14 cellular contexts compared by ENCODE assay signal in the genomic region with DNA sequence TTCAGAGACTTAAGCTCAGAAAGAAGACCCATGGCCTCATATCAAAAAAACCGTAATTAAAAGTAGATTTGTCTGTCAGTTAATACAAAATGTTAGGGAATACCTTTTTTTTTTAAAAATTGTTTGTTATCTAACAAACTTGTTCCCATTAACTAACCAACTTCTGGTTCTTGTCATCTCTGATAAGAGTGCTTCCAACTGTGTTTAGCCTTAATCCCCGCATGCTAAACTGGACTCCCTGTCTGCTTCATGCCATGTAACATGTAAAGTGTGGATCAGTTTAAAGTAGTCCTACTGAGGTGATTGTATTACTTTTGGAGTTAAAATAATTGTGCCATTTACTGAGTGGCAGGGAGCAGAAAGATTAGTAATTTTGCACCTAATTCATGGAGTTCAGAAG. TPM values are rescaled to one million over a fixed set of nuclear protein-coding genes. Genes with fewer than 3 reads are reported as not detected.
A peak's percentile ranks its signal among the peaks of the same experiment; 100 is the strongest.
DNase-seq lines count a peak whose midpoint lies in the region; ATAC-seq and TF ChIP-seq lines count a peak whose summit lies in the region.
"Had no signal": no experiment of that assay in that cellular context is flagged by ENCODE, and none has a peak within 500 bp of the region (broad histone marks: within the 10 kb centered on the region; RNA-seq: fewer than 3 reads in every experiment).

No MANE protein-coding gene starts in this region.

- no peak overlapping the region for H4K12ac ChIP-seq in trophoblast cell (ENCODE audit: low read depth, low read length)

- WGBS in mesendoderm (ENCODE audit: extremely low coverage, insufficient coverage, low lambda C conversion rate), result no CpG with 5 or more reads among the region's 2 CpGs
- no CpG with 5 or more reads among the region's 2 CpGs for WGBS in trophoblast cell (ENCODE audit: extremely low coverage, insufficient coverage, insufficient read length)

- H3K27me3 ChIP-seq in CD4-positive, CD25-positive, alpha-beta regulatory T cell (ENCODE audit: control insufficient read depth, insufficient read depth, low read length), result no peaks in the 10 kb centered on the region
- no peaks in the 10 kb centered on the region for H3K27me3 ChIP-seq in mesendoderm (ENCODE audit: insufficient read depth, low read length, poor library complexity)
- no peaks in the 10 kb centered on the region for H3K27me3 ChIP-seq in trophoblast cell (ENCODE audit: insufficient read depth, low read length)
- H3K27me3 ChIP-seq: body of pancreas had no signal

- no peak overlapping the region for H2AFZ ChIP-seq in trophoblast cell (ENCODE audit: insufficient read depth, low read length, poor library complexity)

- H3K79me1 ChIP-seq in mesendoderm (ENCODE audit: low read length) (peaks cover 3% of the 10 kb centered on the region), trophoblast cell (ENCODE audit: low read length) (peaks cover 6% of the 10 kb centered on the region)

- peaks cover 11% of the 10 kb centered on the region for H3K27me3 Mint-ChIP-seq in CD4-positive, CD25-positive, alpha-beta regulatory T cell
- H3K27me3 Mint-ChIP-seq in activated CD8-positive, alpha-beta T cell treated with anti-CD3 and anti-CD28 coated beads for 36 hours, result no peaks in the 10 kb centered on the region

- H3K36me3 Mint-ChIP-seq in CD4-positive, CD25-positive, alpha-beta regulatory T cell, result peaks cover 8% of the 10 kb centered on the region
- H3K36me3 Mint-ChIP-seq in activated CD8-positive, alpha-beta T cell treated with anti-CD3 and anti-CD28 coated beads for 36 hours (ENCODE audit: low read depth), result peaks cover 41% of the 10 kb centered on the region

- peak overlapping the region; percentile 48 for H3K27ac ChIP-seq in CD4-positive, CD25-positive, alpha-beta regulatory T cell (ENCODE audit: insufficient read depth, low read length, poor library complexity, severe bottlenecking)
- H3K27ac ChIP-seq in HEK293 (ENCODE audit: extremely low read depth, low read depth, low read length) (no peak overlapping the region), mesendoderm (ENCODE audit: low read depth, low read length) (no peak overlapping the region), trophoblast cell (ENCODE audit: low read depth, low read length) (no peak overlapping the region)

- H3K4me1 Mint-ChIP-seq in CD4-positive, CD25-positive, alpha-beta regulatory T cell, result peaks cover 34 to 90% (median 70%) of the 10 kb centered on the region in 4 donors
- H3K4me1 Mint-ChIP-seq in activated CD8-positive, alpha-beta T cell treated with anti-CD3 and anti-CD28 coated beads for 36 hours (ENCODE audit: low read depth), result peaks cover 78% of the 10 kb centered on the region

- peak overlapping the region; percentile 80 to 95 (median 83) for H3K4me3 Mint-ChIP-seq in CD4-positive, CD25-positive, alpha-beta regulatory T cell
- peak overlapping the region; percentile 55 for H3K4me3 Mint-ChIP-seq in activated CD8-positive, alpha-beta T cell treated with anti-CD3 and anti-CD28 coated beads for 36 hours

- no peaks in the 10 kb centered on the region for H3K9me3 ChIP-seq in CD4-positive, CD25-positive, alpha-beta regulatory T cell (ENCODE audit: control insufficient read depth in 2 of 2, low read length in 2 of 2)
- H3K9me3 ChIP-seq in HEK293 (ENCODE audit: control insufficient read depth, insufficient read depth, low read depth, low read length), result no peaks in the 10 kb centered on the region
- peaks cover 2% of the 10 kb centered on the region for H3K9me3 ChIP-seq in trophoblast cell (ENCODE audit: insufficient read depth, low read depth, low read length)
- H3K9me3 ChIP-seq: body of pancreas had no signal

- H2BK15ac ChIP-seq in mesendoderm (replicated peaks; ENCODE audit: low read depth), result no peak overlapping the region

- CTCF ChIA-PET in HEK293 (lab: Yijun Ruan, JAX), result interaction anchor here (0.6 to 2.0 kb wide), 7 partner anchors 53 to 926 kb away, joined by 3 to 5 read pairs (median 3); no protein-coding TSS in a partner anchor
- CTCF ChIA-PET in activated CD8-positive, alpha-beta T cell treated with anti-CD3 and anti-CD28 coated beads for 36 hours (lab: Charles Lee), result interaction anchor here (1.2 kb wide), 1 partner anchor 374 kb away, joined by 3 read pairs; no protein-coding TSS in a partner anchor

- no peak overlapping the region for H3K23ac ChIP-seq in mesendoderm (ENCODE audit: low read length)
- H3K23ac ChIP-seq in trophoblast cell (ENCODE audit: low read length), result no peak overlapping the region

- POLR2A ChIA-PET in HEK293 (lab: Yijun Ruan, JAX), result no interaction called here
- POLR2A ChIA-PET in activated CD8-positive, alpha-beta T cell treated with anti-CD3 and anti-CD28 coated beads for 36 hours (lab: Charles Lee), result interaction anchor here (0.7 to 2.9 kb wide), 2 partner anchors 15 to 517 kb away, joined by 5 to 9 read pairs; no protein-coding TSS in a partner anchor

- H4K91ac ChIP-seq in trophoblast cell (ENCODE audit: low read depth, low read length), result no peak overlapping the region

- no peak for TF ChIP-seq CTCF in HEK293 (tag by site-specific recombination; IDR thresholded peaks at IDR 0.05)
- no peak for TF ChIP-seq CTCF in activated CD8-positive, alpha-beta T cell treated with anti-CD3 and anti-CD28 coated beads for 36 hours (IDR thresholded peaks at IDR 0.05)

- H4K8ac ChIP-seq in mesendoderm (ENCODE audit: low read depth, low read length) (no peak overlapping the region), trophoblast cell (ENCODE audit: low read depth, low read length) (no peak overlapping the region)

- H3K4me1 ChIP-seq in CD4-positive, CD25-positive, alpha-beta regulatory T cell (ENCODE audit: control insufficient read depth, insufficient read depth, low read length, poor library complexity, severe bottlenecking), result peaks cover 56% of the 10 kb centered on the region
- H3K4me1 ChIP-seq in HEK293 (ENCODE audit: control insufficient read depth, insufficient read depth, low read length) (peaks cover 35% of the 10 kb centered on the region), mesendoderm (ENCODE audit: control insufficient read depth, low read depth, low read length) (peaks cover 23% of the 10 kb centered on the region), trophoblast cell (ENCODE audit: control insufficient read depth in 1 of 2, insufficient read depth in 2 of 2, low read length in 2 of 2) (peaks cover 12 to 14% of the 10 kb centered on the region in 2 experiments)

- no peak overlapping the region for H2BK120ac ChIP-seq in mesendoderm (ENCODE audit: low read depth, low read length)
- no peak overlapping the region for H2BK120ac ChIP-seq in trophoblast cell (ENCODE audit: insufficient read depth, low read length, poor library complexity)

- H3K14ac ChIP-seq in trophoblast cell (ENCODE audit: low read length), result no peak overlapping the region

- no peak overlapping the region for H3K18ac ChIP-seq in mesendoderm (ENCODE audit: low read length)
- H3K18ac ChIP-seq in trophoblast cell (ENCODE audit: low read length), result no peak overlapping the region

- H3K79me2 ChIP-seq in mesendoderm (ENCODE audit: control insufficient read depth, insufficient read depth, low read length) (peaks cover 89% of the 10 kb centered on the region), trophoblast cell (ENCODE audit: control insufficient read depth, insufficient read depth, low read length, poor library complexity) (peaks cover 16% of the 10 kb centered on the region)

- no peak overlapping the region for H2BK5ac ChIP-seq in mesendoderm (ENCODE audit: low read length)
- H2BK5ac ChIP-seq in trophoblast cell (ENCODE audit: low read depth, low read length, poor library complexity), result no peak overlapping the region

- no peak overlapping the region for H3K9ac ChIP-seq in mesendoderm (ENCODE audit: low read length)
- H3K9ac ChIP-seq in trophoblast cell (ENCODE audit: low read length), result no peak overlapping the region

- no peak overlapping the region for H2BK12ac ChIP-seq in trophoblast cell (ENCODE audit: low read length)

- ATAC-seq in CD4-positive, CD25-positive, alpha-beta regulatory T cell (ENCODE audit: low read depth in 2 of 2), result no peak
- no peak for ATAC-seq in activated CD8-positive, alpha-beta T cell treated with anti-CD3 and anti-CD28 coated beads for 36 hours
- ATAC-seq in GM18511 (IDR thresholded peaks at IDR 0.05; ENCODE audit: unreplicated experiment), result no peak
- ATAC-seq: Panc1, right cardiac atrium had no signal

- H3K36me3 ChIP-seq in CD4-positive, CD25-positive, alpha-beta regulatory T cell (ENCODE audit: control insufficient read depth, insufficient read depth, low read length), result no peaks in the 10 kb centered on the region
- H3K36me3 ChIP-seq in HEK293 (ENCODE audit: control insufficient read depth in 2 of 2, insufficient read depth in 1 of 2, low read length in 2 of 2), result no peaks in the 10 kb centered on the region; a peak in 1 of 3 replicates
- no peaks in the 10 kb centered on the region for H3K36me3 ChIP-seq in mesendoderm (ENCODE audit: control insufficient read depth, insufficient read depth, low read length)
- no peaks in the 10 kb centered on the region for H3K36me3 ChIP-seq in trophoblast cell (ENCODE audit: control insufficient read depth in 1 of 2, insufficient read depth in 2 of 2, low read length in 2 of 2)

- intact Hi-C loops in activated CD8-positive, alpha-beta T cell treated with anti-CD3 and anti-CD28 coated beads for 36 hours (cut with micrococcal nuclease), result loop anchor here (5.0 to 10.0 kb wide), 2 partner anchors 45 to 143 kb away; no protein-coding TSS in a partner anchor
- intact Hi-C loops in posterior cingulate gyrus (cut with DNase I), result loop anchor here (5.0 kb wide), 1 partner anchor 190 kb away; no protein-coding TSS in a partner anchor

- no peak overlapping the region for H3K4ac ChIP-seq in mesendoderm (ENCODE audit: low read depth, low read length)
- no peak overlapping the region for H3K4ac ChIP-seq in trophoblast cell (ENCODE audit: low read depth, low read length)

- H2AK5ac ChIP-seq in mesendoderm (ENCODE audit: low read length) (no peak overlapping the region), trophoblast cell (ENCODE audit: low read length) (no peak overlapping the region)

- no peaks in the 10 kb centered on the region for H3K9me3 Mint-ChIP-seq in CD4-positive, CD25-positive, alpha-beta regulatory T cell
- no peaks in the 10 kb centered on the region for H3K9me3 Mint-ChIP-seq in activated CD8-positive, alpha-beta T cell treated with anti-CD3 and anti-CD28 coated beads for 36 hours

- no peak overlapping the region for H4K5ac ChIP-seq in mesendoderm (ENCODE audit: low read length)

- no peak overlapping the region for H3K56ac ChIP-seq in mesendoderm (ENCODE audit: low read length)

- H3K4me2 ChIP-seq in mesendoderm (ENCODE audit: low read length) (no peak overlapping the region), trophoblast cell (ENCODE audit: low read length) (no peak overlapping the region)

- DNase-seq in CD4-positive, CD25-positive, alpha-beta regulatory T cell, result no peak
- no peak for DNase-seq in activated CD8-positive, alpha-beta T cell treated with anti-CD3 and anti-CD28 coated beads for 36 hours
- peak; percentile 66 for DNase-seq in mesendoderm
- DNase-seq in posterior cingulate gyrus, result no peak
- no peak for DNase-seq in trophoblast cell
- DNase-seq in NK-92 (lab: John Stamatoyannopoulos, UW; ENCODE audit: unreplicated experiment), result no peak
- DNase-seq: effector CD8-positive, alpha-beta T cell; H7; kidney glomerular epithelial cell; right cardiac atrium had no signal

- H3K27ac Mint-ChIP-seq in CD4-positive, CD25-positive, alpha-beta regulatory T cell, result peak overlapping the region; percentile 97 to 100 (median 100)
- H3K27ac Mint-ChIP-seq in activated CD8-positive, alpha-beta T cell treated with anti-CD3 and anti-CD28 coated beads for 36 hours, result peak overlapping the region; percentile 88

- H3K4me3 ChIP-seq in CD4-positive, CD25-positive, alpha-beta regulatory T cell (ENCODE audit: low read depth, low read length), result peak overlapping the region; percentile 74
- H3K4me3 ChIP-seq in HEK293 (ENCODE audit: low read depth, low read length) (no peak overlapping the region), mesendoderm (ENCODE audit: low read length) (no peak overlapping the region), trophoblast cell (ENCODE audit: low read depth, low read length) (no peak overlapping the region)
- H3K4me3 ChIP-seq: body of pancreas had no signal

RNA-seq across cellular contexts. Expression of a gene that starts 6.3 kb away (rescaled TPM):
- 26.1 TPM for total RNA-seq in CD4-positive, CD25-positive, alpha-beta regulatory T cell
- polyA plus RNA-seq in CD4-positive, CD25-positive, alpha-beta regulatory T cell, result 1 to 10 TPM; 4.1 to 7.0 (median 5.2) TPM
- 10 to 100 TPM; 25.4 to 25.5 TPM for total RNA-seq in activated CD8-positive, alpha-beta T cell treated with anti-CD3 and anti-CD28 coated beads for 36 hours
- polyA plus RNA-seq in mesendoderm (2013, experiment 1 of 2), result 58.9 TPM
- 60.3 TPM for polyA plus RNA-seq in mesendoderm (2013, experiment 2 of 2)
- 41.7 and 44.1 TPM in 2 replicates for polyA plus RNA-seq in trophoblast cell (2013)
